8 cellular contexts compared by ENCODE assay signal in the genomic region with DNA sequence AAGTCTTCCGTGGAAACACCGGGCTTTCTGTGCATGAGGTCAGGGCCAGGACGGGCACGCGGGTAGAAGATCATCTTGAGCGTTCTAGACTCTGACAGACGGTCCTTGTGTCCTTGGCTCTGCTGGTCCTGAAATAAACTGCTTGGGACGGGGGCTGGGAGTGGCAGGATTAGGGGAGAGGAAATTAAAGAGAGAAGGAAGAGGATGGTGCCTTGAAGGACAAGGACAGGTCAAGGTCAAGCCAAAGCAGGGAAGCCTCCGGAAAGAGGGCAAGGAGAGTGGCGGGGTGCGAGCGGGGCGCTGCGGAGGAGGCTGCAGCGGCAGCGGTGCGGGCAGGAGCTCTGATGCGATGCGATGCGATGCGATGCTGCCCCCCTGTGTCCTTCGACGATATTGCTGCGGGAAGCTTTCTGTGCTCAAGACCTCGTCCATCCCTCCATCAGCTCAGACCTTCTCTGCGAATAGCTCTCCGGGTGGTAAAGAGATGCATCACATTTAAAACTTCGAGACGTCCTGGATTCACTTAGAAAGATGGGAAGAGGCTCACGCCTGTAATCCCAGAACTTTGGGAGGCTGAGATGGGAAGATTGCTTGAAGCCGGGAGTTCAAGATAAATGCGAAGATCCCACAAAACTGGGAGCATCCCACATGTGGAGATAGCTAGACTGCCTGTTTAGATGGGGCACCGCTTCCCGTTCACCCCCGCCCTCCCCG.
DNase-seq lines count a peak whose midpoint lies in the region; ATAC-seq and TF ChIP-seq lines count a peak whose summit lies in the region.

No MANE protein-coding gene starts in this region.

- no peaks in the 10 kb centered on the region for H3K36me3 ChIP-seq in left lung

- H3K9me3 ChIP-seq in left lung, result no peaks in the 10 kb centered on the region

- peak; percentile 93 for DNase-seq in Ammon's horn (ENCODE audit: low spot score)
- peak; percentile 53 for DNase-seq in HuH-7.5 (ENCODE audit: low spot score)
- DNase-seq in RPMI7951 (ENCODE audit: low read depth), result peak; percentile 34
- DNase-seq in caudate nucleus (lab: John Stamatoyannopoulos, UW), result peak in 56 of 61 donors; percentile 6 to 86 (median 68)
- no peak for DNase-seq in left lung
- DNase-seq in stimulated activated CD8-positive, alpha-beta memory T cell treated with anti-CD3 and anti-CD28 coated beads, Interleukin-7, amount 100 ng/mL, for 48 hours (ENCODE audit: extremely low read depth in 1 of 2, low read depth in 1 of 2), result peak; percentile 8 to 23

- ATAC-seq in GM18907 (IDR thresholded peaks at IDR 0.05; ENCODE audit: unreplicated experiment), result peak; percentile 77
- peak; percentile 90 for ATAC-seq in left lung
- ATAC-seq in HG03571 (IDR thresholded peaks at IDR 0.05; ENCODE audit: unreplicated experiment), result no peak

- intact Hi-C loops in left lung (cut with DNase I), result no loop called here

- no peaks in the 10 kb centered on the region for H3K4me1 ChIP-seq in left lung

- no peak overlapping the region for H3K4me3 ChIP-seq in left lung

- peak; percentile 52 to 58 for TF ChIP-seq CTCF in left lung (IDR thresholded peaks at IDR 0.05)

- H3K27ac ChIP-seq in caudate nucleus (ENCODE audit: low read depth, low read length), result no peak overlapping the region
- H3K27ac ChIP-seq in left lung, result no peak overlapping the region

- H3K27me3 ChIP-seq in left lung, result peaks cover 0 to 91% of the 10 kb centered on the region in 2 donors

Comparison
In these comparisons a context has a peak if more than half of its experiments do, and no peak if none do; other contexts are left out.
1. DNase-seq: peak in Ammon's horn (single experiment), HuH-7.5 (single experiment), RPMI7951 (single experiment), caudate nucleus (56 of 61) and stimulated activated CD8-positive, alpha-beta memory T cell treated with anti-CD3 and anti-CD28 coated beads, Interleukin-7, amount 100 ng/mL, for 48 hours (2 of 2); none in left lung (0 of 2).